In genomic region chr14:36938678-36939077, GRCh38 we compare ENCODE assay signal across 23 cellular contexts.
"Had no signal": no experiment of that assay in that cellular context is flagged by ENCODE, and none has a peak within 500 bp of the region (broad histone marks: within the 10 kb centered on the region; RNA-seq: fewer than 3 reads in every experiment).

No MANE protein-coding gene starts in this region.

- H3K27ac ChIP-seq: coronary artery, dorsolateral prefrontal cortex, esophagus muscularis mucosa, foreskin keratinocyte, gastrocnemius medialis, hepatocyte, left lung, lower lobe of right lung had no signal

- H3K4me2 ChIP-seq: hepatocyte had no signal

- H3K27me3 ChIP-seq: esophagus muscularis mucosa, foreskin keratinocyte, gastrocnemius medialis, left lung had no signal

- H3K4me3 ChIP-seq: coronary artery, dorsolateral prefrontal cortex, esophagus muscularis mucosa, gastrocnemius medialis, hepatocyte, left lung, lower lobe of right lung, mucosa of descending colon had no signal

- H3K79me2 ChIP-seq: hepatocyte had no signal

- H3K36me3 ChIP-seq: esophagus muscularis mucosa, gastrocnemius medialis, left lung, lower lobe of right lung had no signal

- DNase-seq: dermis blood vessel endothelial cell; dorsolateral prefrontal cortex; effector CD4-positive, alpha-beta T cell; effector memory CD4-positive, alpha-beta T cell; foreskin keratinocyte; gastrocnemius medialis; glutamatergic neuron; head of caudate nucleus; hypothalamus; immature natural killer cell; left cardiac atrium; left lung; left ventricle myocardium superior; lower lobe of right lung; mesenchymal stem cell; mucosa of descending colon; naive B cell had no signal

- H2AFZ ChIP-seq: hepatocyte had no signal

- FAIRE-seq: colon, endothelial cell of umbilical vein, keratinocyte had no signal

- H3K4me1 ChIP-seq: esophagus muscularis mucosa, foreskin keratinocyte, gastrocnemius medialis, left lung, lower lobe of right lung had no signal

- ATAC-seq: foreskin keratinocyte, gastrocnemius medialis, left cardiac atrium, left lung, left ventricle myocardium superior, lower lobe of right lung, mucosa of descending colon had no signal

- H3K9me3 ChIP-seq: esophagus muscularis mucosa, gastrocnemius medialis, left lung, lower lobe of right lung, mucosa of descending colon had no signal
